ENCODE assay signal across 9 cellular contexts in genomic region chr6:1612386-1612893, GRCh38. TPM values are rescaled to one million over a fixed set of nuclear protein-coding genes. Genes with fewer than 3 reads are reported as not detected.
A peak's percentile ranks its signal among the peaks of the same experiment; 100 is the strongest.
DNase-seq lines count a peak whose midpoint lies in the region; ATAC-seq and TF ChIP-seq lines count a peak whose summit lies in the region.
"Had no signal": no experiment of that assay in that cellular context is flagged by ENCODE, and none has a peak within 500 bp of the region (broad histone marks: within the 10 kb centered on the region; RNA-seq: fewer than 3 reads in every experiment).

No MANE protein-coding gene starts in this region.

- TF ChIP-seq POLR2A in spleen (IDR thresholded peaks at IDR 0.05) = no peak

- intact Hi-C loops in spleen (cut with DNase I; ENCODE audit: low total_unique reads) = no loop called here

- POLR2A ChIA-PET in WTC11 (lab: Charles Lee) = no interaction called here
- POLR2A ChIA-PET in HEK293T (lab: Yijun Ruan, JAX) = interaction anchor here (0.7 to 7.0 kb wide), 15 partner anchors 10 to 238 kb away, joined by 3 to 70 read pairs (median 4); no protein-coding TSS in a partner anchor

- CTCF ChIA-PET in WTC11 (lab: Charles Lee) = interaction anchor here (0.9 to 1.0 kb wide), 2 partner anchors 8 to 74 kb away, joined by 3 read pairs; no protein-coding TSS in a partner anchor
- CTCF ChIA-PET in HEK293T (lab: Yijun Ruan, JAX) = interaction anchor here (0.7 to 1.1 kb wide), 3 partner anchors 10 to 85 kb away, joined by 3 read pairs; no protein-coding TSS in a partner anchor

- H3K27me3 ChIP-seq in H7 (ENCODE audit: control insufficient read depth, insufficient read depth, low read length) (peaks cover 92% of the 10 kb centered on the region), spleen (replicated peaks in 1 of 7) (peaks cover 12 to 100% (median 89%) of the 10 kb centered on the region in 7 donors)

- WGBS in spleen, 5 donors = 35 to 43% (median 37%) methylated on average over 8 of the region's 8 CpGs

- peaks cover 33% of the 10 kb centered on the region for H3K4me1 Mint-ChIP-seq in WTC11

- H3K36me3 Mint-ChIP-seq in WTC11 = no peaks in the 10 kb centered on the region

- H3K4me3 Mint-ChIP-seq in WTC11 = peak overlapping the region; percentile 74

- peaks cover 85% of the 10 kb centered on the region for H3K27me3 Mint-ChIP-seq in WTC11 (ENCODE audit: low read depth)

- TF ChIP-seq CTCF in WTC11 (IDR thresholded peaks at IDR 0.05) (no peak), fibroblast of the aortic adventitia (IDR thresholded peaks at IDR 0.05; ENCODE audit: insufficient read depth, low read length) (no peak), spleen (IDR thresholded peaks at IDR 0.05 in 8 of 11, conservative IDR thresholded peaks at IDR 0.05 in 3 of 11) (no peak)

- H3K4me3 ChIP-seq in H7 (ENCODE audit: insufficient read depth, low read depth, low read length) = no peak overlapping the region; the same call in 1 of the 2 replicates
- peak overlapping the region; percentile 85 for H3K4me3 ChIP-seq in fibroblast of the aortic adventitia (ENCODE audit: low read depth, low read length)
- H3K4me3 ChIP-seq in spleen = peak overlapping the region in 5 of 8 donors; percentile 39 to 79 (median 65)

- peaks cover 15 to 76% (median 60%) of the 10 kb centered on the region in 6 donors for H3K4me1 ChIP-seq in spleen

- ATAC-seq in WTC11 = no peak

- no peaks in the 10 kb centered on the region for H3K9me3 Mint-ChIP-seq in WTC11

- no peak overlapping the region for H3K27ac Mint-ChIP-seq in WTC11

- H3K9me3 ChIP-seq in spleen = peaks cover 0 to 18% (median 0%) of the 10 kb centered on the region in 8 donors

- peak; percentile 22 for DNase-seq in H7
- no peak for DNase-seq in WTC11 (ENCODE audit: low spot score)
- no peak for DNase-seq in fibroblast of the aortic adventitia (ENCODE audit: low read depth)
- DNase-seq in spleen = no peak
- DNase-seq in HEK293T (ENCODE audit: extremely low spot score) = no peak
- DNase-seq in stimulated activated CD4-positive, alpha-beta T cell treated with anti-CD3 and anti-CD28 coated beads, Interleukin-4, amount 100 ng/mL, for 1 hour = no peak
- DNase-seq in LoVo (ENCODE audit: low spot score) = no peak
- DNase-seq: activated CD4-positive, CD25-positive, alpha-beta regulatory T cell; hypothalamus had no signal

- H3K27ac ChIP-seq in spleen = no peak overlapping the region

- H3K36me3 ChIP-seq in H7 (replicated peaks; ENCODE audit: control insufficient read depth, insufficient read depth, low read length) (no peaks in the 10 kb centered on the region), spleen (no peaks in the 10 kb centered on the region)

TF ChIP-seq in WTC11, 78 proteins besides CTCF, POLR2A, EP300 and RAD21 (continues in another document):
- TF ChIP-seq NFYB (CRISPR knock-in tag; conservative IDR thresholded peaks at IDR 0.05; ENCODE audit: low read depth) (no peak), ZNF396 (CRISPR knock-in tag; IDR thresholded peaks at IDR 0.05; ENCODE audit: borderline replicate concordance) (no peak), NFE2L1 (CRISPR knock-in tag; IDR thresholded peaks at IDR 0.05) (no peak), MAX (CRISPR knock-in tag; IDR thresholded peaks at IDR 0.05) (no peak), CREB1 (CRISPR knock-in tag; IDR thresholded peaks at IDR 0.05) (no peak), ZBTB21 (CRISPR knock-in tag; IDR thresholded peaks at IDR 0.05; ENCODE audit: borderline replicate concordance) (no peak), ZNF263 (CRISPR knock-in tag; IDR thresholded peaks at IDR 0.05; ENCODE audit: low read depth) (no peak), ARID4B (CRISPR knock-in tag; IDR thresholded peaks at IDR 0.05; ENCODE audit: borderline replicate concordance) (no peak)

TF ChIP-seq in HEK293T, 16 proteins besides CTCF, POLR2A, EP300 and RAD21:
- TF ChIP-seq ARNT (IDR thresholded peaks at IDR 0.05) (no peak), FOXM1 (IDR thresholded peaks at IDR 0.05; ENCODE audit: borderline replicate concordance) (no peak), PKNOX1 (IDR thresholded peaks at IDR 0.05) (no peak), L3MBTL2 (conservative IDR thresholded peaks at IDR 0.05) (no peak), BHLHE40 (IDR thresholded peaks at IDR 0.05; ENCODE audit: borderline replicate concordance) (no peak), ELF4 (IDR thresholded peaks at IDR 0.05) (no peak)

RNA-seq across cellular contexts. Expression of gene FOXC1, which starts 2.7 kb away (rescaled TPM):
- 3.7 and 6.8 TPM in 2 replicates for total RNA-seq in H7 (2014; rRNA removed; shearing (Covaris generic))
- 6.1 to 10.7 TPM (median 7.2 TPM) in 3 replicates for total RNA-seq in WTC11 (2021)
- total RNA-seq in fibroblast of the aortic adventitia (ENCODE audit: low replicate concordance) = 4.4 and 15.7 TPM in 2 replicates
- 1 to 10 TPM in 1 of 7 donors, under 1 TPM in 6; 0.37 to 1.1 (median 0.58) TPM for total RNA-seq in spleen
- polyA plus RNA-seq in spleen = under 1 TPM; 0.20 to 0.67 (median 0.53) TPM
